ENCODE assay signal across 1 cellular context in the genomic region with DNA sequence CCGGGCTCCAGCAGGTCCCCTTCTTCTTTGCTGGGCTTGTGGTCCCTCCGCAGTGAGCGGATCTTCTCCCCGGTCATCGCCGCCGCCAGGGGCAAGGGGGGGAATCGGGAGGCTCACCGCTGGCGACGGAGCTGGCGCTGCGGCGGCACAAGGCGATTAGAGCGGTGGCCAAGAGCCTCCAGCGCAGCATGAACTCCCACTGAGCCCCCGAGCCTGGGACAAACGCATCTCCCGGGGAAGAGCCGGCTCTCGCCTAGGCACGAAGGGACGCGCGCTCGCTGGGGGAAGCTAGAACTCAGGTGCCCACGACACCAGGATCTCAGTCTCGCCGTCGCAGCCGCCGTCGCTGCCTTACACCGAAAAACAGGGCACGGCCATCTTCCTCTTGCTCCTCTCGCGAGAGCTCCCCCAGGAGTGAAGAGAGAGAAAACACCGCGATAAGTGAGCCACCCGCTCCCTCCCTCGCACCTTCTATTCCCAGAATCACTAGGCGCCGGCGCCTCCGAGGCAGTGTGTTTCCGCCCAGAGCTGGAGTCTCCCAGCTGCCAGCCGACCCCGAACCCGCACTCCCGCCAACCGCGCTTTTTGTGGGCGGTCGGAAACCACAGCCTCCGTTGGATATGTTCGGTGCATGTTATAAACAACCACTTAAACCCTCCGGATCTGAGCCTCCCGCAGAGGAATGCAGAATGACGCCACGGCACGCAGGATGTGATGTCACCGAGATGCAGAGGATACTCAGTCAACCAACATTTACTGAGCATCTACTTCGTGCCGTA.
A peak's percentile ranks its signal among the peaks of the same experiment; 100 is the strongest.
TF ChIP-seq lines count a peak whose summit lies in the region.

A gene with protein sequence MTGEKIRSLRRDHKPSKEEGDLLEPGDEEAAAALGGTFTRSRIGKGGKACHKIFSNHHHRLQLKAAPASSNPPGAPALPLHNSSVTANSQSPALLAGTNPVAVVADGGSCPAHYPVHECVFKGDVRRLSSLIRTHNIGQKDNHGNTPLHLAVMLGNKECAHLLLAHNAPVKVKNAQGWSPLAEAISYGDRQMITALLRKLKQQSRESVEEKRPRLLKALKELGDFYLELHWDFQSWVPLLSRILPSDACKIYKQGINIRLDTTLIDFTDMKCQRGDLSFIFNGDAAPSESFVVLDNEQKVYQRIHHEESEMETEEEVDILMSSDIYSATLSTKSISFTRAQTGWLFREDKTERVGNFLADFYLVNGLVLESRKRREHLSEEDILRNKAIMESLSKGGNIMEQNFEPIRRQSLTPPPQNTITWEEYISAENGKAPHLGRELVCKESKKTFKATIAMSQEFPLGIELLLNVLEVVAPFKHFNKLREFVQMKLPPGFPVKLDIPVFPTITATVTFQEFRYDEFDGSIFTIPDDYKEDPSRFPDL (minus strand): TSS at position 391 of the 779 bp plus-strand sequence. CDS start 314 bp downstream, at position 77.

TF ChIP-seq in HepG2, 621 proteins besides CTCF, POLR2A, EP300 and RAD21 (continued from another document and continues in another):
- TF ChIP-seq, protein P1, sequence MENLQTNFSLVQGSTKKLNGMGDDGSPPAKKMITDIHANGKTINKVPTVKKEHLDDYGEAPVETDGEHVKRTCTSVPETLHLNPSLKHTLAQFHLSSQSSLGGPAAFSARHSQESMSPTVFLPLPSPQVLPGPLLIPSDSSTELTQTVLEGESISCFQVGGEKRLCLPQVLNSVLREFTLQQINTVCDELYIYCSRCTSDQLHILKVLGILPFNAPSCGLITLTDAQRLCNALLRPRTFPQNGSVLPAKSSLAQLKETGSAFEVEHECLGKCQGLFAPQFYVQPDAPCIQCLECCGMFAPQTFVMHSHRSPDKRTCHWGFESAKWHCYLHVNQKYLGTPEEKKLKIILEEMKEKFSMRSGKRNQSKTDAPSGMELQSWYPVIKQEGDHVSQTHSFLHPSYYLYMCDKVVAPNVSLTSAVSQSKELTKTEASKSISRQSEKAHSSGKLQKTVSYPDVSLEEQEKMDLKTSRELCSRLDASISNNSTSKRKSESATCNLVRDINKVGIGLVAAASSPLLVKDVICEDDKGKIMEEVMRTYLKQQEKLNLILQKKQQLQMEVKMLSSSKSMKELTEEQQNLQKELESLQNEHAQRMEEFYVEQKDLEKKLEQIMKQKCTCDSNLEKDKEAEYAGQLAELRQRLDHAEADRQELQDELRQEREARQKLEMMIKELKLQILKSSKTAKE (CRISPR knock-in tag; IDR thresholded peaks at IDR 0.05; ENCODE audit: borderline replicate concordance), result no peak
- peak; percentile 90 for TF ChIP-seq ZNF605 (CRISPR knock-in tag; IDR thresholded peaks at IDR 0.05)
- TF ChIP-seq ZC3H4 (CRISPR knock-in tag; IDR thresholded peaks at IDR 0.05; ENCODE audit: borderline replicate concordance), result 0 out of 2 replicates have a peak, but pooled peaks have one; percentile 51
- TF ChIP-seq HNRNPL (IDR thresholded peaks at IDR 0.05; ENCODE audit: low read depth, low read length), result 0 out of 2 replicates have a peak, but pooled peaks have one; percentile 67
- peak; percentile 55; the same call in 1 of the 2 replicates for TF ChIP-seq ZNF160 (CRISPR knock-in tag; IDR thresholded peaks at IDR 0.05)
- 0 out of 2 replicates have a peak, but pooled peaks have one; percentile 20 for TF ChIP-seq HCFC1 (IDR thresholded peaks at IDR 0.05; ENCODE audit: low read depth, low read length)
- TF ChIP-seq ZNF703 (CRISPR knock-in tag; IDR thresholded peaks at IDR 0.05; ENCODE audit: borderline replicate concordance), result peak; percentile 73
- peak; percentile 40 for TF ChIP-seq ZNF407 (CRISPR knock-in tag; IDR thresholded peaks at IDR 0.05; ENCODE audit: not compliant biosample characterization)
- peak; percentile 84 for TF ChIP-seq TFDP2 (CRISPR knock-in tag; IDR thresholded peaks at IDR 0.05)
- no peak for TF ChIP-seq HNF1A (IDR thresholded peaks at IDR 0.05; ENCODE audit: low read depth)
- peak; percentile 15; the same call in 1 of the 2 replicates for TF ChIP-seq HNF1A (CRISPR knock-in tag; IDR thresholded peaks at IDR 0.05; ENCODE audit: borderline replicate concordance)
- peak; percentile 79; the same call in 1 of the 2 replicates for TF ChIP-seq SNAPC4 (CRISPR knock-in tag; IDR thresholded peaks at IDR 0.05)
- TF ChIP-seq CEBPG (CRISPR knock-in tag; IDR thresholded peaks at IDR 0.05), result 0 out of 2 replicates have a peak, but pooled peaks have one; percentile 2
- 0 out of 2 replicates have a peak, but pooled peaks have one; percentile 40 for TF ChIP-seq JUND (CRISPR knock-in tag; IDR thresholded peaks at IDR 0.05)
- 0 out of 2 replicates have a peak, but pooled peaks have one; percentile 66 for TF ChIP-seq ZFP82 (CRISPR knock-in tag; IDR thresholded peaks at IDR 0.05; ENCODE audit: borderline replicate concordance)
- 0 out of 2 replicates have a peak, but pooled peaks have one; percentile 64 for TF ChIP-seq ZNF276 (CRISPR knock-in tag; IDR thresholded peaks at IDR 0.05; ENCODE audit: low read depth)
- TF ChIP-seq ZSCAN12 (CRISPR knock-in tag; IDR thresholded peaks at IDR 0.05), result no peak
